23 cellular contexts compared by ENCODE assay signal in genomic region chr10:52453501-52453900, GRCh38.
"Had no signal": no experiment of that assay in that cellular context is flagged by ENCODE, and none has a peak within 500 bp of the region (broad histone marks: within the 10 kb centered on the region; RNA-seq: fewer than 3 reads in every experiment).

No MANE protein-coding gene starts in this region.

- DNase-seq: activated B cell treated with CpG ODN at 0.5 μM for 24 hours; activated CD4-positive, alpha-beta T cell treated with anti-CD3 and anti-CD28 coated beads for 1 hour; activated CD4-positive, alpha-beta T cell treated with anti-CD3 and anti-CD28 coated beads, Interleukin-2, amount 10 ng/mL, durations not matched to agents 24 days and 14 days; activated CD4-positive, alpha-beta T cell treated with anti-CD3 and anti-CD28 coated beads, Interleukin-2, amount 50 U/mL, for 48 hours; activated CD8-positive, alpha-beta memory T cell treated with anti-CD3 and anti-CD28 coated beads, Interleukin-2, amount 10 ng/mL, durations not matched to agents 7 days and 5 days; activated effector memory CD4-positive, alpha-beta T cell treated with Interleukin-2 at 50 U/mL for 16 hours; activated naive CD4-positive, alpha-beta T cell; activated T-cell treated with anti-CD3 and anti-CD28 coated beads, Interleukin-2, amount 50 U/mL, for 24 hours; caudate nucleus; NCI-H1105; NCI-H1436; NCI-H187; NCI-H2081; NCI-H2171; NCI-H345; NCI-H510A; NCI-H526 treated with DMSO at 0.1 percent for 48 hours; NCI-H82; SHP77 treated with DMSO at 0.1 percent for 48 hours; T-helper 17 cell; T-helper 9 cell had no signal

- FAIRE-seq: RCC 7860, TTC549 had no signal

- ATAC-seq: activated CD8-positive, alpha-beta memory T cell treated with anti-CD3 and anti-CD28 coated beads, Interleukin-2, amount 10 ng/mL, durations not matched to agents 7 days and 5 days; T-helper 17 cell had no signal
